ENCODE assay signal across 17 cellular contexts in the genomic region with DNA sequence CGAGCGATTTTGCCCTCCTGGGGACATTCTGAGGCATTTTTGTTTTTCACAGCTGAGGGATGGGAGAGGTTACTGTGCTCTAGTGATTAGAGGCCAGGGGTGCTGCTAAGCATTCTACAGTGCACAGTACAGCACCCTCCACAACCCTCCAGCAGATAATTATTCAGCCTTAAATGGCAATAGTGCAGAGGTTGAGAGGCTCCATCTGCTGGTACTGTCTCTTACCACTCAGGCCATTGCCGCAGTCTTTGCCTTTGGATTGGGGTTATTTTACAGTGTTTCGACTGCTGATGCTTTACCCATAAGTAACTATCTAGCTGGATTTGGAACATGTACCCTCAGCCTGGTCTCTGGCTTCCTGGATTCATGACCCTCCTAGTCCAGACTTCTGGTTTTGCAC.
DNase-seq lines count a peak whose midpoint lies in the region; ATAC-seq, FAIRE-seq and TF ChIP-seq lines count a peak whose summit lies in the region.
"Had no signal": no experiment of that assay in that cellular context is flagged by ENCODE, and none has a peak within 500 bp of the region (broad histone marks: within the 10 kb centered on the region; RNA-seq: fewer than 3 reads in every experiment).

No MANE protein-coding gene starts in this region.

- in situ Hi-C loops in SK-MEL-5 (cut with HindIII; ENCODE audit: low pct_unique_long_range_greater_than_20kb, low sequenced_read_pairs), result no loop called here

- H3K4me3 ChIP-seq in BE2C (ENCODE audit: low read depth, low read length), result no peak overlapping the region
- H3K4me3 ChIP-seq: BLaER1, MG63, transverse colon had no signal

- no peaks in the 10 kb centered on the region for H3K36me3 ChIP-seq in BE2C
- H3K36me3 ChIP-seq: BLaER1, MG63, transverse colon had no signal

- TF ChIP-seq POLR2A in GM12891 (IDR thresholded peaks at IDR 0.05; ENCODE audit: low read depth, low read length), result no peak

- no peak for ATAC-seq in GM21367 (IDR thresholded peaks at IDR 0.05; ENCODE audit: unreplicated experiment)

- peaks cover 17% of the 10 kb centered on the region for H3K4me1 ChIP-seq in BE2C
- H3K4me1 ChIP-seq: transverse colon had no signal

- H3K9me3 ChIP-seq in BE2C, result no peaks in the 10 kb centered on the region
- H3K9me3 ChIP-seq: MG63, transverse colon had no signal

- DNase-seq in BE2C (peak; percentile 34), HPDE6-E6E7 (ENCODE audit: extremely low spot score) (peak; percentile 27), SK-MEL-5 (ENCODE audit: low read depth, low spot score) (peak; percentile 78), iPS-NIHi7 (ENCODE audit: extremely low spot score) (peak; percentile 34), T-helper 2 cell (no peak), GM12891 (ENCODE audit: insufficient read length, low spot score) (no peak)
- DNase-seq in stimulated activated naive CD4-positive, alpha-beta T cell (lab: John Stamatoyannopoulos, UW), result no peak
- DNase-seq: activated naive CD8-positive, alpha-beta T cell treated with anti-CD3 and anti-CD28 coated beads for 36 hours; caudate nucleus; kidney glomerular epithelial cell; MG63; naive B cell; NCI-H2029 treated with DMSO at 0.1 percent for 48 hours; retina; transverse colon had no signal

- peak; percentile 83 for TF ChIP-seq CTCF in BE2C (IDR thresholded peaks at IDR 0.05; ENCODE audit: low read depth, low read length)

- FAIRE-seq in GM12891 (lab: Jason Lieb, UNC), result no peak

- H3K27me3 ChIP-seq in BE2C, result no peaks in the 10 kb centered on the region
- H3K27me3 ChIP-seq: BLaER1, MG63, transverse colon had no signal

TF ChIP-seq in GM12891, 5 proteins besides CTCF, POLR2A, EP300 and RAD21:
- TF ChIP-seq SPI1 (IDR thresholded peaks at IDR 0.05; ENCODE audit: low read depth, low read length) (no peak), TAF1 (IDR thresholded peaks at IDR 0.05; ENCODE audit: low read depth, low read length) (no peak)

Comparison
In these comparisons a context has a peak if more than half of its experiments do, and no peak if none do; other contexts are left out.
1. DNase-seq: peak in BE2C (single experiment), HPDE6-E6E7 (single experiment), SK-MEL-5 (single experiment) and iPS-NIHi7 (single experiment); none in T-helper 2 cell (0 of 5), stimulated activated naive CD4-positive, alpha-beta T cell (0 of 6) and GM12891 (single experiment).